Comparison of ENCODE assay signal across 9 cellular contexts in the genomic region with DNA sequence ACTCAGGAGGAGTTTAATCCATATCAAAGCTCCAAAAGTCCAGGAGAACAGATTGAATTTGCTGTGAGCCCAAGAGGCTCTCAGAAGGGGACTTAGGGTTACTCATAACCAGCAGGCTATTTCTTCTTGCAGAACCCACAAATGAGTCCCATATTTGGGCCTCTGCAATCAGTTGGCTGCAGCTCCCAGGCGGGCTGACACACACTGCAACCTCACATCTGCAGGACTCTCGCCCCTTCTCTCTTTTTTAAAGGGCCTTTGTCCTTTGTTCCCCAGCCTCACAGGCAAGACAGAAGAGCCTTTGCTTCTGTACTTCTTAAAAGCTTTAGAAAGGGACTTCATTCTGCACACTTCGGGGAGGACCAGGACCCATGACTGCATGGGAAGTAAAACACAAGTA.
DNase-seq lines count a peak whose midpoint lies in the region; ATAC-seq and TF ChIP-seq lines count a peak whose summit lies in the region.
"Had no signal": no experiment of that assay in that cellular context is flagged by ENCODE, and none has a peak within 500 bp of the region (broad histone marks: within the 10 kb centered on the region; RNA-seq: fewer than 3 reads in every experiment).

No MANE protein-coding gene starts in this region.

- H2AFZ ChIP-seq in parathyroid adenoma: no peak overlapping the region

- H3K79me2 ChIP-seq in parathyroid adenoma: peaks cover 56% of the 10 kb centered on the region

- no peaks in the 10 kb centered on the region for H3K36me3 ChIP-seq in parathyroid adenoma (ENCODE audit: control insufficient read depth, insufficient read depth, low read length)

- in situ Hi-C loops in GM13977 (cut with MboI; ENCODE audit: low pct_unique_long_range_greater_than_20kb, low sequenced_read_pairs, unreplicated experiment): no loop called here

- no peak overlapping the region for H3K4me2 ChIP-seq in parathyroid adenoma (ENCODE audit: low read length)

- H3K9me3 ChIP-seq in parathyroid adenoma (ENCODE audit: control insufficient read depth, low read length): no peaks in the 10 kb centered on the region

- H3K27me3 ChIP-seq in parathyroid adenoma (ENCODE audit: control insufficient read depth, insufficient read depth, low read length): no peaks in the 10 kb centered on the region

- H3K9ac ChIP-seq in parathyroid adenoma: no peak overlapping the region

- ATAC-seq in HG02852 (IDR thresholded peaks at IDR 0.05; ENCODE audit: unreplicated experiment): peak; percentile 95

- peak overlapping the region; percentile 4 for H3K27ac ChIP-seq in parathyroid adenoma

- H3K4me1 ChIP-seq in parathyroid adenoma: peaks cover 18% of the 10 kb centered on the region

- no peak overlapping the region for H3K4me3 ChIP-seq in parathyroid adenoma (ENCODE audit: low read depth, low read length)

- TF ChIP-seq CTCF in GM13977 (IDR thresholded peaks at IDR 0.05; ENCODE audit: extremely low read depth, insufficient read depth, missing control alignments) (no peak), parathyroid adenoma (IDR thresholded peaks at IDR 0.05) (no peak)

- DNase-seq in GM13977 (ENCODE audit: low spot score) (peak; percentile 65), epidermal melanocyte (ENCODE audit: insufficient read length, low spot score) (peak; percentile 46), NCI-H510A (lab: John Stamatoyannopoulos, UW) (no peak), NCI-H2227 (lab: John Stamatoyannopoulos, UW; ENCODE audit: unreplicated experiment) (no peak), NCI-H446 (lab: John Stamatoyannopoulos, UW) (no peak)
- no peak for DNase-seq in activated CD4-positive, alpha-beta T cell treated with anti-CD3 and anti-CD28 coated beads for 1 hour
- DNase-seq: GDM1 had no signal

Comparison
In these comparisons a context has a peak if more than half of its experiments do, and no peak if none do; other contexts are left out.
1. DNase-seq: peak in GM13977 (single experiment) and epidermal melanocyte (single experiment); none in NCI-H510A (single experiment), NCI-H2227 (single experiment), NCI-H446 (0 of 2) and activated CD4-positive, alpha-beta T cell treated with anti-CD3 and anti-CD28 coated beads for 1 hour (single experiment).